10 cellular contexts compared by ENCODE assay signal in genomic region chr20:33687370-33687915, GRCh38. TPM values are rescaled to one million over a fixed set of nuclear protein-coding genes. Genes with fewer than 3 reads are reported as not detected.
DNase-seq lines count a peak whose midpoint lies in the region; ATAC-seq, FAIRE-seq and TF ChIP-seq lines count a peak whose summit lies in the region.
"Had no signal": no experiment of that assay in that cellular context is flagged by ENCODE, and none has a peak within 500 bp of the region (broad histone marks: within the 10 kb centered on the region; RNA-seq: fewer than 3 reads in every experiment).

No MANE protein-coding gene starts in this region.

- ATAC-seq in activated CD8-positive, alpha-beta memory T cell treated with anti-CD3 and anti-CD28 coated beads, Interleukin-2, amount 10 ng/mL, durations not matched to agents 7 days and 5 days = no peak
- no peak for ATAC-seq in central memory CD8-positive, alpha-beta T cell (replicated peaks; ENCODE audit: extremely low read depth, poor library complexity, severe bottlenecking)
- ATAC-seq in stimulated activated effector memory CD8-positive, alpha-beta T cell treated with anti-CD3 and anti-CD28 coated beads, Interleukin-12 subunit alpha, Interleukin-12 subunit beta, amount 100 ng/mL, for 72 hours = no peak

- H4K8ac ChIP-seq in H9 (replicated peaks; ENCODE audit: insufficient read length, low read depth, low read length) = no peak overlapping the region

- peaks cover 10% of the 10 kb centered on the region for H3K23me2 ChIP-seq in H9 (ENCODE audit: insufficient read length, low read depth, low read length, poor library complexity, severe bottlenecking)

- H2BK120ac ChIP-seq in H9 (ENCODE audit: low read depth, low read length, poor library complexity, severe bottlenecking) = no peak overlapping the region

- no peak overlapping the region for H3K23ac ChIP-seq in H9 (ENCODE audit: insufficient read length, low read depth, low read length)

- no peak overlapping the region for H2BK5ac ChIP-seq in H9 (ENCODE audit: insufficient read length, low read length)

- no peaks in the 10 kb centered on the region for H3K9me3 ChIP-seq in H9 (ENCODE audit: control insufficient read depth, low read depth, low read length)
- H3K9me3 ChIP-seq: thoracic aorta had no signal

- H3T11ph ChIP-seq in H9 (ENCODE audit: low read length) = no peak overlapping the region

- H3K79me1 ChIP-seq in H9 (ENCODE audit: insufficient read depth, low read depth, low read length, poor library complexity, severe bottlenecking) = no peaks in the 10 kb centered on the region

- peaks cover 73% of the 10 kb centered on the region for H3K4me1 Mint-ChIP-seq in activated CD8-positive, alpha-beta memory T cell treated with anti-CD3 and anti-CD28 coated beads, Interleukin-2, amount 10 ng/mL, durations not matched to agents 7 days and 5 days
- H3K4me1 Mint-ChIP-seq in central memory CD8-positive, alpha-beta T cell = peaks cover 18% of the 10 kb centered on the region
- H3K4me1 Mint-ChIP-seq in stimulated activated effector memory CD8-positive, alpha-beta T cell treated with anti-CD3 and anti-CD28 coated beads, Interleukin-12 subunit alpha, Interleukin-12 subunit beta, amount 100 ng/mL, for 72 hours = peaks cover 54% of the 10 kb centered on the region
- H3K4me1 Mint-ChIP-seq in H9 = peaks cover 29 to 35% of the 10 kb centered on the region in 2 experiments

- no CpG with 5 or more reads among the region's 8 CpGs for WGBS in H9 (ENCODE audit: extremely low coverage, insufficient read length, low lambda C conversion rate)

- peaks cover 4% of the 10 kb centered on the region; the same call in 1 of the 2 replicates for H3K79me2 ChIP-seq in H9 (ENCODE audit: insufficient read depth, low read length)

- CTCF ChIA-PET in activated CD8-positive, alpha-beta memory T cell treated with anti-CD3 and anti-CD28 coated beads, Interleukin-2, amount 10 ng/mL, durations not matched to agents 7 days and 5 days (lab: Charles Lee) = interaction anchor here (0.9 to 3.5 kb wide), 4 partner anchors 14 to 36 kb away, joined by 4 to 20 read pairs (median 5); partner anchors contain the start of genes ACTL10 and PXMP4

- TF ChIP-seq CTCF in H9 (conservative IDR thresholded peaks at IDR 0.05) = no peak

- H3K36me3 Mint-ChIP-seq in activated CD8-positive, alpha-beta memory T cell treated with anti-CD3 and anti-CD28 coated beads, Interleukin-2, amount 10 ng/mL, durations not matched to agents 7 days and 5 days = peaks cover 10% of the 10 kb centered on the region
- peaks cover 3% of the 10 kb centered on the region for H3K36me3 Mint-ChIP-seq in central memory CD8-positive, alpha-beta T cell (ENCODE audit: insufficient read depth)
- H3K36me3 Mint-ChIP-seq in stimulated activated effector memory CD8-positive, alpha-beta T cell treated with anti-CD3 and anti-CD28 coated beads, Interleukin-12 subunit alpha, Interleukin-12 subunit beta, amount 100 ng/mL, for 72 hours = peaks cover 40% of the 10 kb centered on the region
- peaks cover 0 to 10% (median 6%) of the 10 kb centered on the region in 3 experiments; a peak in 4 of 7 replicates for H3K36me3 Mint-ChIP-seq in H9 (ENCODE audit: insufficient read depth in 1 of 3, low read depth in 3 of 3)

- no peaks in the 10 kb centered on the region for H3K27me3 Mint-ChIP-seq in activated CD8-positive, alpha-beta memory T cell treated with anti-CD3 and anti-CD28 coated beads, Interleukin-2, amount 10 ng/mL, durations not matched to agents 7 days and 5 days
- no peaks in the 10 kb centered on the region for H3K27me3 Mint-ChIP-seq in central memory CD8-positive, alpha-beta T cell
- H3K27me3 Mint-ChIP-seq in H9 (ENCODE audit: low read depth) = peaks cover 59% of the 10 kb centered on the region

- H4K20me1 ChIP-seq in H9 (ENCODE audit: control insufficient read depth, insufficient read depth, insufficient read length) = no peaks in the 10 kb centered on the region

- FAIRE-seq in RCC 7860 (lab: Jason Lieb, UNC) = no peak
- FAIRE-seq: endometrium had no signal

- no peak overlapping the region for H4K91ac ChIP-seq in H9 (ENCODE audit: insufficient read length, low read depth, low read length)

- no peak overlapping the region for H2AFZ ChIP-seq in H9 (ENCODE audit: low read length)

- no peaks in the 10 kb centered on the region for H3K27me3 ChIP-seq in H9 (ENCODE audit: insufficient read depth, low read length)

- no peak overlapping the region for H2BK15ac ChIP-seq in H9 (ENCODE audit: low read depth, low read length)

- H3K56ac ChIP-seq in H9 (ENCODE audit: insufficient read length, low read depth, low read length) = no peak overlapping the region

- H3K9me3 Mint-ChIP-seq in activated CD8-positive, alpha-beta memory T cell treated with anti-CD3 and anti-CD28 coated beads, Interleukin-2, amount 10 ng/mL, durations not matched to agents 7 days and 5 days (ENCODE audit: low read depth) = no peaks in the 10 kb centered on the region
- H3K9me3 Mint-ChIP-seq in central memory CD8-positive, alpha-beta T cell = no peaks in the 10 kb centered on the region
- no peaks in the 10 kb centered on the region for H3K9me3 Mint-ChIP-seq in stimulated activated effector memory CD8-positive, alpha-beta T cell treated with anti-CD3 and anti-CD28 coated beads, Interleukin-12 subunit alpha, Interleukin-12 subunit beta, amount 100 ng/mL, for 72 hours
- no peaks in the 10 kb centered on the region for H3K9me3 Mint-ChIP-seq in H9

- H3K27ac Mint-ChIP-seq in activated CD8-positive, alpha-beta memory T cell treated with anti-CD3 and anti-CD28 coated beads, Interleukin-2, amount 10 ng/mL, durations not matched to agents 7 days and 5 days = peak overlapping the region; percentile 95
- no peak overlapping the region for H3K27ac Mint-ChIP-seq in central memory CD8-positive, alpha-beta T cell (ENCODE audit: low read depth)
- H3K27ac Mint-ChIP-seq in stimulated activated effector memory CD8-positive, alpha-beta T cell treated with anti-CD3 and anti-CD28 coated beads, Interleukin-12 subunit alpha, Interleukin-12 subunit beta, amount 100 ng/mL, for 72 hours = peak overlapping the region; percentile 59
- no peak overlapping the region for H3K27ac Mint-ChIP-seq in H9

- H2BK20ac ChIP-seq in H9 (ENCODE audit: low read depth, low read length, poor library complexity, severe bottlenecking) = no peak overlapping the region

- no peak overlapping the region for H3K9ac ChIP-seq in H9 (ENCODE audit: extremely low read depth, insufficient read length, low read length)

- no peak overlapping the region for H2AK5ac ChIP-seq in H9 (ENCODE audit: insufficient read length, low read length)

- H2BK12ac ChIP-seq in H9 (ENCODE audit: insufficient read length, low read depth, low read length) = no peak overlapping the region

- no peak overlapping the region for H3K27ac ChIP-seq in H9 (ENCODE audit: insufficient read length, low read depth, low read length)

- no peak overlapping the region for H3K14ac ChIP-seq in H9 (ENCODE audit: insufficient read depth, low read length)

- H3K4ac ChIP-seq in H9 (ENCODE audit: low read depth, low read length) = no peak overlapping the region

- H4K5ac ChIP-seq in H9 (ENCODE audit: insufficient read length, low read depth, low read length) = no peak overlapping the region

- H3K4me1 ChIP-seq in H9 (ENCODE audit: insufficient read depth, low read length) = no peaks in the 10 kb centered on the region

- H3K4me2 ChIP-seq in H9 (ENCODE audit: insufficient read depth, insufficient read length, low read length) = no peak overlapping the region

- H3K4me3 Mint-ChIP-seq in activated CD8-positive, alpha-beta memory T cell treated with anti-CD3 and anti-CD28 coated beads, Interleukin-2, amount 10 ng/mL, durations not matched to agents 7 days and 5 days = no peak overlapping the region
- peak overlapping the region; percentile 78 for H3K4me3 Mint-ChIP-seq in central memory CD8-positive, alpha-beta T cell
- peak overlapping the region; percentile 84 for H3K4me3 Mint-ChIP-seq in stimulated activated effector memory CD8-positive, alpha-beta T cell treated with anti-CD3 and anti-CD28 coated beads, Interleukin-12 subunit alpha, Interleukin-12 subunit beta, amount 100 ng/mL, for 72 hours
- peak overlapping the region in 1 of 2 experiments; percentile 77; a peak in 2 of 5 replicates for H3K4me3 Mint-ChIP-seq in H9

- DNase-seq in activated CD8-positive, alpha-beta memory T cell treated with anti-CD3 and anti-CD28 coated beads, Interleukin-2, amount 10 ng/mL, durations not matched to agents 7 days and 5 days = no peak
- no peak for DNase-seq in activated CD8-positive, alpha-beta memory T cell treated with anti-CD3 and anti-CD28 coated beads, Interleukin-2, amount 50 U/mL, for 4 hours
- DNase-seq in RCC 7860 (ENCODE audit: low spot score) (peak; percentile 42), NCI-H510A (lab: John Stamatoyannopoulos, UW) (no peak), iPS-NIHi11 (ENCODE audit: low spot score) (no peak), H9 (no peak)
- DNase-seq in central memory CD8-positive, alpha-beta T cell (ENCODE audit: low spot score in 2 of 2) = no peak
- DNase-seq in stimulated activated effector memory CD8-positive, alpha-beta T cell treated with anti-CD3 and anti-CD28 coated beads, Interleukin-12 subunit alpha, Interleukin-12 subunit beta, amount 100 ng/mL, for 72 hours (ENCODE audit: low spot score in 2 of 2) = no peak

- no peak overlapping the region for H3K18ac ChIP-seq in H9 (ENCODE audit: insufficient read length, low read depth, low read length)

RNA-seq across cellular contexts. Expression of gene E2F1, which starts 1.3 kb away (rescaled TPM):
- total RNA-seq in activated CD8-positive, alpha-beta memory T cell treated with anti-CD3 and anti-CD28 coated beads, Interleukin-2, amount 10 ng/mL, durations not matched to agents 7 days and 5 days = 100 to 1,000 TPM in 1 of 2 experiments, 10 to 100 TPM in 1; 87.7 to 100 TPM
- total RNA-seq in H9 (2021) = 57.9 and 58.7 TPM in 2 replicates

RNA-seq across cellular contexts. Expression of gene NECAB3, which starts 13.2 kb away (rescaled TPM):
- total RNA-seq in activated CD8-positive, alpha-beta memory T cell treated with anti-CD3 and anti-CD28 coated beads, Interleukin-2, amount 10 ng/mL, durations not matched to agents 7 days and 5 days = 10 to 100 TPM; 28.3 to 34.0 TPM
- 51.5 and 57.7 TPM in 2 replicates for total RNA-seq in H9 (2021)

RNA-seq across cellular contexts. Expression of gene ACTL10, which starts 20.7 kb away (rescaled TPM):
- total RNA-seq in activated CD8-positive, alpha-beta memory T cell treated with anti-CD3 and anti-CD28 coated beads, Interleukin-2, amount 10 ng/mL, durations not matched to agents 7 days and 5 days = 1 to 10 TPM; 3.7 to 3.9 TPM
- 0.46 and 0.55 TPM in 2 replicates for total RNA-seq in H9 (2021)

RNA-seq across cellular contexts. Expression of gene C20orf144, which starts 25.3 kb away (rescaled TPM):
- under 1 TPM; 0.30 to 0.53 TPM for total RNA-seq in activated CD8-positive, alpha-beta memory T cell treated with anti-CD3 and anti-CD28 coated beads, Interleukin-2, amount 10 ng/mL, durations not matched to agents 7 days and 5 days
- total RNA-seq in H9 (2021) = 0.24 and 0.26 TPM in 2 replicates
- total RNA-seq: thoracic aorta had no signal

RNA-seq across cellular contexts. Expression of gene PXMP4, which starts 32.7 kb away (rescaled TPM):
- total RNA-seq in activated CD8-positive, alpha-beta memory T cell treated with anti-CD3 and anti-CD28 coated beads, Interleukin-2, amount 10 ng/mL, durations not matched to agents 7 days and 5 days = 10 to 100 TPM; 11.9 to 15.6 TPM
- total RNA-seq in H9 (2021) = 4.5 and 5.7 TPM in 2 replicates

Comparison
In these comparisons a context has a peak if more than half of its experiments do, and no peak if none do; other contexts are left out.
1. H3K27ac Mint-ChIP-seq: peak in activated CD8-positive, alpha-beta memory T cell treated with anti-CD3 and anti-CD28 coated beads, Interleukin-2, amount 10 ng/mL, durations not matched to agents 7 days and 5 days (single experiment) and stimulated activated effector memory CD8-positive, alpha-beta T cell treated with anti-CD3 and anti-CD28 coated beads, Interleukin-12 subunit alpha, Interleukin-12 subunit beta, amount 100 ng/mL, for 72 hours (single experiment); none in central memory CD8-positive, alpha-beta T cell (single experiment) and H9 (0 of 3).